20 cellular contexts compared by ENCODE assay signal in the genomic region with DNA sequence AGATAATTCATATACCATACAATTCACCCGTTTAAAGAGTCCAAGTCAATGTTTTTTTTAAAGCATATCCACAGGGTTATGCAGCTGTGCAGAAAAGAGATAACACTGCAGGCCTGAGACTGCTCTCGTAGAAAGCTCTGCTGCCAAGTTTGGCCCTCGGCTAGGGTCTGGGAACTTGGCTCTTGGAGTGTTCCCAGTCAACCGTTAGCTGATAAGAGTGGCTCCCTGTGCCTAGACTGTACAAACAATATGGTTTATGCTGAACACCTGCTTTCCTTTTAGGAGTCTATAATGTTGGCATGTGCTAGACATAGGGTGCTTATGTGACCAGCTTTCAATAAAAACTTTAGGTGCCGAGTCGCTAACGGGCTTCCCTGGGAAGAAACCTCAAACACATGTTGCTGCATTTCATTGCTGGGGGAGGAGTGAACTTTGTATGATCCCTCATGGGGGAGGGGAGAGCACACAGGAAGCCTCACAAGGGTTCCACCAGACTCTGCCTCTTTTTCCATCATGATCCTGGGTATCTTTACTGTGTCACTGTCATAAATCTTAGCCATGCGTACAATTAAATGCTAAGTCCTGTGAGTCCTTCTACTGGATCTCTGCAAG. TPM values are rescaled to one million over a fixed set of nuclear protein-coding genes. Genes with fewer than 3 reads are reported as not detected.
A peak's percentile ranks its signal among the peaks of the same experiment; 100 is the strongest.
DNase-seq lines count a peak whose midpoint lies in the region; ATAC-seq and TF ChIP-seq lines count a peak whose summit lies in the region.
"Had no signal": no experiment of that assay in that cellular context is flagged by ENCODE, and none has a peak within 500 bp of the region (broad histone marks: within the 10 kb centered on the region; RNA-seq: fewer than 3 reads in every experiment).

No MANE protein-coding gene starts in this region.

- H3K4me1 ChIP-seq in right atrium auricular region = peaks cover 0 to 3% of the 10 kb centered on the region in 2 donors
- peaks cover 2 to 5% of the 10 kb centered on the region in 2 donors for H3K4me1 ChIP-seq in aorta (ENCODE audit: control insufficient read depth in 1 of 2, insufficient read depth in 2 of 2, low read length in 2 of 2)

- H3K9me3 ChIP-seq in right atrium auricular region (peaks cover 0 to 5% of the 10 kb centered on the region in 2 donors), aorta (ENCODE audit: control insufficient read depth, low read length) (peaks cover 3% of the 10 kb centered on the region)

- H3K4me3 ChIP-seq in right atrium auricular region (no peak overlapping the region), astrocyte of the spinal cord (ENCODE audit: low read depth, low read length) (no peak overlapping the region), aorta (ENCODE audit: low read length in 2 of 2) (no peak overlapping the region)
- H3K4me3 ChIP-seq: hepatocyte, skin epidermis had no signal

- in situ Hi-C loops in astrocyte of the spinal cord (cut with HindIII; ENCODE audit: low sequenced_read_pairs) = no loop called here

- DNase-seq in Right ventricle myocardium inferior (ENCODE audit: missing footprints) (no peak), right atrium auricular region (ENCODE audit: low spot score) (no peak), astrocyte of the spinal cord (ENCODE audit: low read depth, low spot score) (peak; percentile 39), left colon (peak in 1 of 2 donors; percentile 41), aorta (no peak)
- no peak for DNase-seq in activated CD4-positive, alpha-beta T cell treated with anti-CD3 and anti-CD28 coated beads for 48 hours
- DNase-seq: ACHN; activated naive CD4-positive, alpha-beta T cell treated with anti-CD3 and anti-CD28 coated beads, Interleukin-2, amount 50 U/mL, for 16 hours; COR-L47; NCI-H1105 treated with DMSO at 0.1 percent for 48 hours; NCI-H446; PC-3; stimulated activated naive CD8-positive, alpha-beta T cell treated with anti-CD3 and anti-CD28 coated beads, Interleukin-15, amount 100 ng/mL, for 72 hours; SW 1271 had no signal

- TF ChIP-seq CTCF in right atrium auricular region (IDR thresholded peaks at IDR 0.05) = no peak
- TF ChIP-seq CTCF in astrocyte of the spinal cord (IDR thresholded peaks at IDR 0.05; ENCODE audit: low read depth, low read length) = no peak

- H3K27me3 ChIP-seq in right atrium auricular region (no peaks in the 10 kb centered on the region), aorta (ENCODE audit: control insufficient read depth in 1 of 2, insufficient read depth in 2 of 2, low read length in 1 of 2) (no peaks in the 10 kb centered on the region)
- H3K27me3 ChIP-seq: hepatocyte had no signal

- H3K36me3 ChIP-seq in right atrium auricular region (no peaks in the 10 kb centered on the region), aorta (ENCODE audit: control insufficient read depth in 1 of 2, insufficient read depth in 2 of 2, low read length in 1 of 2) (no peaks in the 10 kb centered on the region)

- ATAC-seq in Right ventricle myocardium inferior (peak; percentile 94), left colon (peak; percentile 91), aorta (ENCODE audit: low FRiP score) (peak; percentile 15), GM18907 (IDR thresholded peaks at IDR 0.05; ENCODE audit: unreplicated experiment) (no peak), GM19397 (IDR thresholded peaks at IDR 0.05; ENCODE audit: unreplicated experiment) (no peak)
- ATAC-seq: PC-3; stimulated activated naive CD8-positive, alpha-beta T cell treated with anti-CD3 and anti-CD28 coated beads, Interleukin-15, amount 100 ng/mL, for 72 hours had no signal

- H3K27ac ChIP-seq in right atrium auricular region (no peak overlapping the region), aorta (ENCODE audit: low read depth in 1 of 2, low read length in 2 of 2) (no peak overlapping the region)
- H3K27ac ChIP-seq: hepatocyte, skin epidermis had no signal

- 12 to 16% methylated on average over 8 of the region's 8 CpGs for WGBS in aorta, 2 donors

- intact Hi-C loops in Right ventricle myocardium inferior (cut with DNase I) = loop anchor here (5.0 kb wide), 1 partner anchor 352 kb away; no protein-coding TSS in a partner anchor
- intact Hi-C loops in left colon (cut with DNase I, micrococcal nuclease) = no loop called here
- intact Hi-C loops in aorta (cut with DNase I) = no loop called here

RNA-seq across cellular contexts. Expression of a gene that starts 34.7 kb away (rescaled TPM):
- total RNA-seq in Right ventricle myocardium inferior (not detected), right atrium auricular region (under 1 TPM in 1 of 2 donors, not detected in 1; 0.35 TPM), left colon (not detected), aorta (1 to 10 TPM in 1 of 2 donors, under 1 TPM in 1; 0.96 to 1.0 TPM)
- polyA plus RNA-seq in aorta = 1 to 10 TPM in 1 of 2 donors, not detected in 1; 2.1 TPM
- total RNA-seq: epithelial cell of proximal tubule, hepatocyte, lung microvascular endothelial cell had no signal

RNA-seq across cellular contexts. Expression of a gene that starts 52.9 kb away (rescaled TPM):
- total RNA-seq in Right ventricle myocardium inferior (not detected), right atrium auricular region (under 1 TPM in 1 of 2 donors, not detected in 1; 0.59 TPM), left colon (under 1 TPM; 0.06 to 0.12 TPM), aorta (under 1 TPM in 1 of 2 donors, not detected in 1; 0.60 TPM)
- polyA plus RNA-seq in aorta = not detected
- total RNA-seq: epithelial cell of proximal tubule, lung microvascular endothelial cell had no signal

Comparison
In these comparisons a context has a peak if more than half of its experiments do, and no peak if none do; other contexts are left out.
1. ATAC-seq: peak in Right ventricle myocardium inferior (single experiment), left colon (single experiment) and aorta (single experiment); none in GM18907 (single experiment) and GM19397 (single experiment).